29 cellular contexts compared by ENCODE assay signal in genomic region chrX:37690123-37690522, GRCh38. TPM values are rescaled to one million over a fixed set of nuclear protein-coding genes. Genes with fewer than 3 reads are reported as not detected.
"Had no signal": no experiment of that assay in that cellular context is flagged by ENCODE, and none has a peak within 500 bp of the region (broad histone marks: within the 10 kb centered on the region; RNA-seq: fewer than 3 reads in every experiment).

No MANE protein-coding gene starts in this region.

- H3K36me3 ChIP-seq: left ventricle myocardium inferior, neural progenitor cell, neutrophil, right atrium auricular region, right lobe of liver, stomach, suprapubic skin, thoracic aorta, tibial artery, upper lobe of right lung had no signal

- DNase-seq: hippocampal formation; immature natural killer cell; left ventricle myocardium inferior; mesendoderm; naive B cell; natural killer cell; nephron progenitor cell; occipital lobe; psoas muscle; right lobe of liver; stimulated activated CD4-positive, alpha-beta T cell treated with anti-CD3 and anti-CD28 coated beads, Interleukin-12 subunit alpha, Interleukin-12 subunit beta, amount 100 ng/mL, for 4 hours; stimulated activated CD4-positive, alpha-beta T cell treated with anti-CD3 and anti-CD28 coated beads, Interleukin-15, amount 100 ng/mL, for 24 hours; stimulated activated CD4-positive, alpha-beta T cell treated with anti-CD3 and anti-CD28 coated beads, Interleukin-2, amount 100 ng/mL, for 24 hours; stimulated activated CD4-positive, alpha-beta T cell treated with anti-CD3 and anti-CD28 coated beads, Interleukin-4, amount 100 ng/mL, for 1 hour; stimulated activated naive B cell treated with anti-CD40 and anti-IgM and Interleukin-4, amounts not matched to agents 10 μg/mL and 1 μg/mL and 100 μg/mL, for 72 hours; stimulated activated naive CD8-positive, alpha-beta T cell treated with anti-CD3 and anti-CD28 coated beads, Interleukin-15, Interleukin-2, amounts not matched to agents 100 U/mL and 50 U/mL, for 24 hours; stomach; tibial artery; trophoblast cell; upper lobe of right lung had no signal

- ATAC-seq: natural killer cell; psoas muscle; right lobe of liver; stimulated activated naive B cell treated with anti-CD40 and anti-IgM and Interleukin-4, amounts not matched to agents 10 μg/mL and 1 μg/mL and 100 μg/mL, for 72 hours; stimulated activated naive CD8-positive, alpha-beta T cell treated with anti-CD3 and anti-CD28 coated beads, Interleukin-15, Interleukin-2, amounts not matched to agents 100 U/mL and 50 U/mL, for 24 hours; upper lobe of right lung had no signal

- H3K27ac ChIP-seq: left ventricle myocardium inferior, neural progenitor cell, neutrophil, parathyroid adenoma, psoas muscle, right atrium auricular region, right lobe of liver, skin epidermis, suprapubic skin, thoracic aorta, tibial artery, upper lobe of right lung had no signal

- H3K9ac ChIP-seq: neural progenitor cell, parathyroid adenoma had no signal

- H3K4me3 ChIP-seq: left ventricle myocardium inferior, lung, neural progenitor cell, psoas muscle, right atrium auricular region, right lobe of liver, skin epidermis, stomach, suprapubic skin, thoracic aorta, tibial artery, upper lobe of right lung had no signal

- H3K4me1 ChIP-seq: left ventricle myocardium inferior, neural progenitor cell, psoas muscle, right atrium auricular region, right lobe of liver, upper lobe of right lung had no signal

- H3K9me3 ChIP-seq: left ventricle myocardium inferior, neutrophil, psoas muscle, right atrium auricular region, right lobe of liver, suprapubic skin, thoracic aorta, tibial artery, upper lobe of right lung had no signal

- H3K27me3 ChIP-seq: right atrium auricular region, suprapubic skin, tibial artery, upper lobe of right lung had no signal

RNA-seq across cellular contexts. Expression of gene XK, which starts 4.5 kb away (rescaled TPM):
- total RNA-seq: osteocyte had no signal
